In the genomic region with DNA sequence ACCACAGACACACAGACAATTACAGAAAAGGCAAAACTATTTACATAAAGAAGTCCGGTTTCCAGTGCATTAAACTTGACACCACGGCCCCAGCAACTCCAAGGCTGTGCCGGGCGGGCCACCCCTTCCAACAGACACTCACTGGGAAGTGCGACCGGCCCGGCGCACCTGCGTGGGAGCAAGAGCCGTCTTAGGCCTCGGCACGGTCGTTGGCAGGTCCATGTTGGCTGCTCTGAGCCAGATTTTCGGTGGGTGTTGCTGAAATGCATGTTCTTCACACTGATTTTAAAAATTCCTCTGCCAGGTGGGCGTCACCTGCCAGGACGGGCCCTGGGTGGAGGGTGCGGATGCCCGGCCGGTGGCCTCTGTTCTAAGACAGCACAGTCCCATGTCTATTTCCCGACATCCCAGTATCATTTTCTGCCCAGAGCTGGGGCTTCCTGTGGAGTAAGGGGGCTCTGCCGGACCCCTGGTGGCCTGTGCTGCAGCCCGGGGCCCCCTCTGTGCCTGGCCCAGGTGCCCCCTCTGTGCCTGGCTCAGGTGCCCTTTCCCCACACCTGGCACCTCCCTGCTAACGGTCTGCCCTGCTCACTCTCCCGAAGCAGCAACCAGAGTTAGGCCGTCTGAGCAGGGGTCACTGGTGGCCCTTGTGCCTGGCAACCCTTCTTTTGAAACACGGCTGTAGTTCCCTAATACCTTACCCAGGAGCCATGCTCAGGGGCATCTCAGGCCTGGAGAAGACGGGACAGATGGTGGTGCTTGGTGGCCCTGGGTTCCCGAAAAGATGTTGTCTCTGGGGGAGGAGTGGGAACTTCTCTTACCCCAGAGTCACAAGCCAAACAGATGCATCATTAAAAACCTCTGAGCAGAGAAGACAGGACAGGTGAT, we compare ENCODE assay signal across 23 cellular contexts. TPM values are rescaled to one million over a fixed set of nuclear protein-coding genes. Genes with fewer than 3 reads are reported as not detected.
"Had no signal": no experiment of that assay in that cellular context is flagged by ENCODE, and none has a peak within 500 bp of the region (broad histone marks: within the 10 kb centered on the region; RNA-seq: fewer than 3 reads in every experiment).

No MANE protein-coding gene starts in this region.

- H3K27ac ChIP-seq: brain microvascular endothelial cell, cardiac muscle cell had no signal

- DNase-seq: activated CD4-positive, alpha-beta T cell treated with anti-CD3 and anti-CD28 coated beads, Interleukin-2, amount 10 ng/mL, durations not matched to agents 7 days and 5 days; activated CD4-positive, CD25-positive, alpha-beta regulatory T cell; activated CD8-positive, alpha-beta memory T cell treated with anti-CD3 and anti-CD28 coated beads, Interleukin-2, amount 50 U/mL, for 4 hours; activated CD8-positive, alpha-beta T cell treated with anti-CD3 and anti-CD28 coated beads for 36 hours; activated naive CD4-positive, alpha-beta T cell treated with Interleukin-2 at 50 U/mL for 16 hours; activated naive CD8-positive, alpha-beta T cell treated with anti-CD3 and anti-CD28 coated beads, Interleukin-2, amount 50 U/mL, for 24 hours; activated T-cell treated with anti-CD3 and anti-CD28 coated beads, Interleukin-2, amount 50 U/mL, for 72 hours; amniotic stem cell; brain microvascular endothelial cell; cerebellar nuclear complex; MG63; MV-4-11; NCI-H1092 treated with DMSO at 0.1 percent for 48 hours; NCI-H1417 treated with DMSO at 0.1 percent for 48 hours; NCI-H1694; NCI-H2029 treated with DMSO at 0.1 percent for 48 hours; NCI-H510A treated with DMSO at 0.1 percent for 48 hours; SIG-M5; T-helper 17 cell; T-helper 9 cell had no signal

- H3K27ac Mint-ChIP-seq: activated CD4-positive, alpha-beta T cell treated with anti-CD3 and anti-CD28 coated beads, Interleukin-2, amount 10 ng/mL, durations not matched to agents 7 days and 5 days; activated CD8-positive, alpha-beta T cell treated with anti-CD3 and anti-CD28 coated beads for 36 hours; activated naive CD4-positive, alpha-beta T cell treated with anti-CD3 and anti-CD28 coated beads, Interleukin-2, amount 50 U/mL, for 72 hours; activated naive CD8-positive, alpha-beta T cell treated with anti-CD3 and anti-CD28 coated beads, Interleukin-2, amount 50 U/mL, for 24 hours; activated T-cell treated with anti-CD3 and anti-CD28 coated beads, Interleukin-2, amount 50 U/mL, for 72 hours; T-helper 17 cell had no signal

- H3K4me1 Mint-ChIP-seq: T-helper 17 cell had no signal

- H3K36me3 ChIP-seq: brain microvascular endothelial cell, cardiac muscle cell, MG63 had no signal

- H3K36me3 Mint-ChIP-seq: activated naive CD4-positive, alpha-beta T cell treated with anti-CD3 and anti-CD28 coated beads, Interleukin-2, amount 50 U/mL, for 72 hours had no signal

- H3K4me3 Mint-ChIP-seq: activated CD4-positive, alpha-beta T cell treated with anti-CD3 and anti-CD28 coated beads, Interleukin-2, amount 10 ng/mL, durations not matched to agents 7 days and 5 days; activated CD8-positive, alpha-beta T cell treated with anti-CD3 and anti-CD28 coated beads for 36 hours; activated naive CD8-positive, alpha-beta T cell treated with anti-CD3 and anti-CD28 coated beads, Interleukin-2, amount 50 U/mL, for 24 hours; activated T-cell treated with anti-CD3 and anti-CD28 coated beads, Interleukin-2, amount 50 U/mL, for 72 hours; T-helper 17 cell had no signal

- H3K9me3 Mint-ChIP-seq: activated naive CD4-positive, alpha-beta T cell treated with anti-CD3 and anti-CD28 coated beads, Interleukin-2, amount 50 U/mL, for 72 hours had no signal

- H3K27me3 ChIP-seq: brain microvascular endothelial cell, MG63 had no signal

- H3K4me3 ChIP-seq: cardiac muscle cell, MG63 had no signal

- FAIRE-seq: RCC 7860 had no signal

- ATAC-seq: activated CD8-positive, alpha-beta T cell treated with anti-CD3 and anti-CD28 coated beads for 36 hours; activated naive CD4-positive, alpha-beta T cell treated with anti-CD3 and anti-CD28 coated beads, Interleukin-2, amount 50 U/mL, for 72 hours; activated naive CD8-positive, alpha-beta T cell treated with anti-CD3 and anti-CD28 coated beads, Interleukin-2, amount 50 U/mL, for 24 hours; activated T-cell treated with anti-CD3 and anti-CD28 coated beads, Interleukin-2, amount 50 U/mL, for 72 hours; T-helper 17 cell had no signal

- H3K9me3 ChIP-seq: MG63 had no signal

RNA-seq across cellular contexts. Expression of gene TMEM255B, which starts 9.2 kb away (rescaled TPM):
- total RNA-seq: cardiac muscle cell had no signal
